Comparison of ENCODE assay signal across 9 cellular contexts in genomic region chr14:49306152-49306751, GRCh38.
DNase-seq lines count a peak whose midpoint lies in the region; ATAC-seq, FAIRE-seq and TF ChIP-seq lines count a peak whose summit lies in the region.
"Had no signal": no experiment of that assay in that cellular context is flagged by ENCODE, and none has a peak within 500 bp of the region (broad histone marks: within the 10 kb centered on the region; RNA-seq: fewer than 3 reads in every experiment).

No MANE protein-coding gene starts in this region.

- H3K4me3 ChIP-seq in AG10803 (ENCODE audit: low read length), result no peak overlapping the region

- DNase-seq in AG10803 (ENCODE audit: low read depth) (peak; percentile 1), RKO (ENCODE audit: low spot score) (peak; percentile 50), iris pigment epithelial cell (ENCODE audit: low read depth) (peak; percentile 15), GM12892 (ENCODE audit: insufficient read length) (no peak), sciatic nerve (ENCODE audit: low spot score) (no peak)
- no peak for DNase-seq in activated CD4-positive, alpha-beta T cell treated with anti-CD3 and anti-CD28 coated beads for 1 hour

- no peak for FAIRE-seq in GM12892 (lab: Jason Lieb, UNC)
- FAIRE-seq: endometrium had no signal

- TF ChIP-seq CTCF in AG10803 (conservative IDR thresholded peaks at IDR 0.05; ENCODE audit: low read length), result peak; percentile 45

- ATAC-seq in GM18520 (IDR thresholded peaks at IDR 0.05; ENCODE audit: unreplicated experiment) (peak; percentile 68), HG03558 (IDR thresholded peaks at IDR 0.05; ENCODE audit: extremely low read depth, unreplicated experiment) (peak; percentile 50), sciatic nerve (no peak)

- intact Hi-C loops in sciatic nerve (cut with DNase I), result no loop called here

- no peak for TF ChIP-seq POLR2A in GM12892 (IDR thresholded peaks at IDR 0.05; ENCODE audit: low read depth, low read length)

Comparison
In these comparisons a context has a peak if more than half of its experiments do, and no peak if none do; other contexts are left out.
1. DNase-seq: peak in AG10803 (single experiment), RKO (single experiment) and iris pigment epithelial cell (single experiment); none in GM12892 (single experiment), sciatic nerve (single experiment) and activated CD4-positive, alpha-beta T cell treated with anti-CD3 and anti-CD28 coated beads for 1 hour (single experiment).